Comparison of ENCODE assay signal across 26 cellular contexts in the genomic region with DNA sequence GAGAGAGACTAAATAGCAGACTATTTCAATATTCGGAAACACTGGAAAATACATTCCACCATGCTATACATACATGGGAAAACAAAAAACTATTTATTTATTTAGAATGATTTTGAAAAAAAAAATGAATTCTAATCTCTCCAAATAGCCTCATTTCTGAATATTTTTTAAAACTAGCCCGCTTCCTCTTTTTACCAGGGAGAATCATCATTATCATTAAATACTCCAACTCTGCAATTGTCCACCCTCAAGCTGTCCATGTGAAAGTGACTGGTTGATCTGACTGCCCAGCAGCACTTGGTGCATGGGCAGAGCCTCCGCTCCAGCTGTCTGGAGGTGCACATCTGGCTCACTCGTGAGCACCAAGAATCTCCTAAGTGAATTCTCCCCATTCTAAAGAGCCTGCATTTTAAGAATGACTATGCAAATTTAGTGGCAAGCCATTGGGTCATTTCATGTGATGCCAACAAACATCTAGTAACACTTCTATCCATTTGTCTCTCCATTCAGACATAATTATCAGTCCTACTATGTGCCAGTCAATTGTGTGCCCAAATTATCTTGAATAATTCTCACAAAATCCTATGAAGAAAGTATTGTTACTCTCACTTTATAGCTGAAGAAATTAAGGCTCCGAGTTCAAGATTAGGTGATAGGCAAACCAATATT.
"Had no signal": no experiment of that assay in that cellular context is flagged by ENCODE, and none has a peak within 500 bp of the region (broad histone marks: within the 10 kb centered on the region; RNA-seq: fewer than 3 reads in every experiment).

No MANE protein-coding gene starts in this region.

- ATAC-seq: Right ventricle myocardium inferior, SK-N-SH treated with all-trans-retinoic acid at 6 μM for 48 hours had no signal

- H3K27me3 ChIP-seq: MG63, Peyer's patch, SJCRH30 had no signal

- DNase-seq: Karpas-422, KG1, MG63, NCI-H1092, NCI-H1105 treated with DMSO at 0.1 percent for 48 hours, NCI-H1417 treated with DMSO at 0.1 percent for 48 hours, NCI-H146, NCI-H187, NCI-H2029, NCI-H2081 treated with DMSO at 0.1 percent for 48 hours, NCI-H2171, NCI-H226, NCI-H446, NCI-H510A, NCI-H524 treated with DMSO at 0.1 percent for 48 hours, NCI-H69, NCI-H774, OCI-M1, PC-9, Peyer's patch, SHP77 treated with DMSO at 0.1 percent for 48 hours, SJCRH30 had no signal

- FAIRE-seq: HTR-8/SVneo had no signal

- H3K27ac ChIP-seq: HL-60, PC-9, Peyer's patch, SJCRH30 had no signal

- H3K36me3 ChIP-seq: MG63, SJCRH30 had no signal

- H3K4me1 ChIP-seq: Peyer's patch had no signal

- H2AFZ ChIP-seq: PC-9 had no signal

- H3K4me2 ChIP-seq: PC-9 had no signal

- H3K4me3 ChIP-seq: MG63, PC-9, Peyer's patch, SJCRH30 had no signal

- H3K9me3 ChIP-seq: MG63, Peyer's patch, SJCRH30 had no signal
